9 cellular contexts compared by ENCODE assay signal in genomic region chr9:111036068-111036789, GRCh38. TPM values are rescaled to one million over a fixed set of nuclear protein-coding genes. Genes with fewer than 3 reads are reported as not detected.
DNase-seq lines count a peak whose midpoint lies in the region; ATAC-seq and TF ChIP-seq lines count a peak whose summit lies in the region.
"Had no signal": no experiment of that assay in that cellular context is flagged by ENCODE, and none has a peak within 500 bp of the region (broad histone marks: within the 10 kb centered on the region; RNA-seq: fewer than 3 reads in every experiment).

No MANE protein-coding gene starts in this region.

- TF ChIP-seq CTCF in esophagus muscularis mucosa (IDR thresholded peaks at IDR 0.05), result peak; percentile 37 to 43 (median 37)

- DNase-seq in DMS53 treated with DMSO at 0.1 percent for 48 hours (lab: John Stamatoyannopoulos, UW; ENCODE audit: unreplicated experiment) (peak; percentile 23), NCI-H748 (lab: John Stamatoyannopoulos, UW; ENCODE audit: unreplicated experiment) (peak; percentile 55), esophagus muscularis mucosa (ENCODE audit: extremely low spot score) (no peak), myocyte (ENCODE audit: low read depth) (peak; percentile 71), foreskin melanocyte (no peak), NCI-H2107 (lab: John Stamatoyannopoulos, UW) (no peak)
- DNase-seq in activated T-cell treated with anti-CD3 and anti-CD28 coated beads, Interleukin-2, amount 50 U/mL, for 4 hours, result no peak

- peak overlapping the region; percentile 59 to 77 (median 66) for H3K4me3 ChIP-seq in esophagus muscularis mucosa

- 35% methylated on average over 16 of the region's 16 CpGs for WGBS in esophagus muscularis mucosa

- H3K36me3 ChIP-seq in esophagus muscularis mucosa, result no peaks in the 10 kb centered on the region

- H3K4me1 ChIP-seq in esophagus muscularis mucosa, result peaks cover 8 to 29% (median 20%) of the 10 kb centered on the region in 4 donors

- no peak for TF ChIP-seq EP300 in esophagus muscularis mucosa (IDR thresholded peaks at IDR 0.05)

- H3K27me3 Mint-ChIP-seq in activated T-cell treated with anti-CD3 and anti-CD28 coated beads, Interleukin-2, amount 50 U/mL, for 4 hours (ENCODE audit: low read depth), result peaks cover 39% of the 10 kb centered on the region

- no peak for ATAC-seq in HG02588 (IDR thresholded peaks at IDR 0.05; ENCODE audit: unreplicated experiment)
- ATAC-seq in activated T-cell treated with anti-CD3 and anti-CD28 coated beads, Interleukin-2, amount 50 U/mL, for 4 hours, result no peak

- no peaks in the 10 kb centered on the region for H3K9me3 Mint-ChIP-seq in activated T-cell treated with anti-CD3 and anti-CD28 coated beads, Interleukin-2, amount 50 U/mL, for 4 hours

- H3K36me3 Mint-ChIP-seq in activated T-cell treated with anti-CD3 and anti-CD28 coated beads, Interleukin-2, amount 50 U/mL, for 4 hours (ENCODE audit: insufficient read depth), result no peaks in the 10 kb centered on the region

- intact Hi-C loops in esophagus muscularis mucosa (cut with DNase I), result loop anchor here (5.0 kb wide), 1 partner anchor 261 kb away; no protein-coding TSS in a partner anchor

- peaks cover 10% of the 10 kb centered on the region for H3K4me1 Mint-ChIP-seq in activated T-cell treated with anti-CD3 and anti-CD28 coated beads, Interleukin-2, amount 50 U/mL, for 4 hours (ENCODE audit: low read depth)

- H3K27ac ChIP-seq in esophagus muscularis mucosa (replicated peaks in 1 of 4), result peak overlapping the region; percentile 74 to 87 (median 84)
- H3K27ac ChIP-seq: HL-60 had no signal

- TF ChIP-seq POLR2A in esophagus muscularis mucosa (IDR thresholded peaks at IDR 0.05; ENCODE audit: low read depth), result no peak

- H3K27me3 ChIP-seq in esophagus muscularis mucosa, result peaks cover 0 to 59% (median 11%) of the 10 kb centered on the region in 4 donors

- no peak overlapping the region for H3K4me3 Mint-ChIP-seq in activated T-cell treated with anti-CD3 and anti-CD28 coated beads, Interleukin-2, amount 50 U/mL, for 4 hours

- H3K9me3 ChIP-seq in esophagus muscularis mucosa, result no peaks in the 10 kb centered on the region

RNA-seq across cellular contexts. Expression of gene LPAR1, which starts 2.0 kb away (rescaled TPM):
- 10 to 100 TPM; 34.1 to 55.5 (median 48.8) TPM for total RNA-seq in esophagus muscularis mucosa
- total RNA-seq in myocyte, result 46.0 and 61.3 TPM in 2 replicates
- polyA plus RNA-seq in myocyte (2012), result 24.4 TPM
- under 1 TPM; 0.13 to 0.22 (median 0.15) TPM for total RNA-seq in activated T-cell treated with anti-CD3 and anti-CD28 coated beads, Interleukin-2, amount 50 U/mL, for 4 hours

Comparison
In these comparisons a context has a peak if more than half of its experiments do, and no peak if none do; other contexts are left out.
1. DNase-seq: peak in DMS53 treated with DMSO at 0.1 percent for 48 hours (single experiment), NCI-H748 (single experiment) and myocyte (single experiment); none in esophagus muscularis mucosa (single experiment), foreskin melanocyte (single experiment), activated T-cell treated with anti-CD3 and anti-CD28 coated beads, Interleukin-2, amount 50 U/mL, for 4 hours (single experiment) and NCI-H2107 (single experiment).
2. RNA of gene LPAR1, which starts 2.0 kb away (total RNA-seq): 46.0 to 61.3 TPM in myocyte and 34.1 to 55.5 TPM in esophagus muscularis mucosa; 0.13 to 0.22 TPM in activated T-cell treated with anti-CD3 and anti-CD28 coated beads, Interleukin-2, amount 50 U/mL, for 4 hours; every median in the first group is over 10 times any median in the second.